20 cellular contexts compared by ENCODE assay signal in the genomic region with DNA sequence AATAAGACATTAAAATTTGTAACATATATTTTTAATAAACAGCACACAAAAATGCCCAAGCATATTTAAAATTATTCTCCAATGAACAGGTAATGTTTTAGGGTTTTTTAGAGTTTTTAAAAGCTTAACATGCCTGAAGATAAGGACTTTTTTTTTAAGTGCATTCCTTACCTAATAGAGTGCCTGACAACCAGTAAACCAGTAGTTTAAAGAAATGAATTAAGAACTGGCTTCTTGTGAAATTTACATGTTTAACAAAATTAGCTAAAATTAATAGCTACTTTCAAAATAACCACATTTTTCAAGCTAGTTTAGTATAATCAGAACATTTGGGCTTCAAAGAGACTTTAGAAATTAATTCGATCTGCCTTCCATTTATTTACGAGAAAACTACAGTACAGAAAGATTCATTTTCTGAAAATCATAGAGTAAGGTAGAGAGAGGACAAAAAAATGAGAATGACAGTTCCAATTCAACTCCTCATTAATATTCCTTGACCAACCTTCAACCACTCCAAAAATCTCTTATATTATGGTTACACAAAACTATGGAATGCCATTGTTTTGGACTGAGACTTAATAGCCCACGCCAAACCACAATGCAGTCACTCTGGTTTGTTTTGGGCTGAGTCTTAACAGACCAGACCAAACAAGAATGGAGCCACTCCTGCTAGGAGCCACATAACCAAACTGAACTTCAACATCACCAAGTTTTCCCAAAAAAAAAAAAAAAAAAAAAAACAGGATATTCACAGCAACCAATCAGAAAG. TPM values are rescaled to one million over a fixed set of nuclear protein-coding genes. Genes with fewer than 3 reads are reported as not detected.
DNase-seq lines count a peak whose midpoint lies in the region; ATAC-seq and TF ChIP-seq lines count a peak whose summit lies in the region.
"Had no signal": no experiment of that assay in that cellular context is flagged by ENCODE, and none has a peak within 500 bp of the region (broad histone marks: within the 10 kb centered on the region; RNA-seq: fewer than 3 reads in every experiment).

No MANE protein-coding gene starts in this region.

- no peak for TF ChIP-seq CTCF in cardiac fibroblast (IDR thresholded peaks at IDR 0.05; ENCODE audit: low read depth, low read length)
- TF ChIP-seq CTCF in colonic mucosa (IDR thresholded peaks at IDR 0.05), result no peak

- H3K4me3 ChIP-seq in cardiac fibroblast (replicated peaks in 1 of 2; ENCODE audit: low read depth in 2 of 2, low read length in 2 of 2), result no peak overlapping the region
- H3K4me3 ChIP-seq in colonic mucosa, result no peak overlapping the region
- H3K4me3 ChIP-seq: esophagus muscularis mucosa, pancreas, thyroid gland had no signal

- intact Hi-C loops in colonic mucosa (cut with DNase I), result no loop called here

- DNase-seq in Daoy (ENCODE audit: low read depth) (peak; percentile 69), LHCN-M2 (ENCODE audit: low read depth) (peak; percentile 67), cardiac fibroblast (ENCODE audit: low read depth in 2 of 2) (peak; percentile 78 to 81), myocyte (ENCODE audit: low read depth) (peak; percentile 24), colonic mucosa (no peak)
- no peak for DNase-seq in activated CD4-positive, CD25-positive, alpha-beta regulatory T cell treated with anti-CD3 and anti-CD28 coated beads, Interleukin-2, amount 50 U/mL, for 72 hours
- no peak for DNase-seq in activated effector memory CD4-positive, alpha-beta T cell treated with anti-CD3 and anti-CD28 coated beads, Interleukin-2, amount 50 U/mL, for 16 hours
- DNase-seq: activated CD4-positive, CD25-positive, alpha-beta regulatory T cell; activated naive CD4-positive, alpha-beta T cell treated with anti-CD3 and anti-CD28 coated beads for 36 hours; BE2C; cerebellar nuclear complex; NCI-H1105; NCI-H446; pancreas; stimulated activated CD4-positive, alpha-beta T cell treated with anti-CD3 and anti-CD28 coated beads, Interleukin-15, amount 100 ng/mL, for 24 hours; thyroid gland had no signal

- no peak overlapping the region for H3K27ac ChIP-seq in colonic mucosa
- H3K27ac ChIP-seq: esophagus muscularis mucosa, pancreas, thyroid gland had no signal

- no peaks in the 10 kb centered on the region for H3K27me3 ChIP-seq in colonic mucosa
- H3K27me3 ChIP-seq: BE2C, esophagus muscularis mucosa, pancreas, thyroid gland had no signal

- no peaks in the 10 kb centered on the region for H3K9me3 ChIP-seq in colonic mucosa
- H3K9me3 ChIP-seq: BE2C, esophagus muscularis mucosa, pancreas, thyroid gland had no signal

- ATAC-seq in HG02759 (IDR thresholded peaks at IDR 0.05; ENCODE audit: unreplicated experiment), result no peak
- ATAC-seq: HepG2, pancreas had no signal

- no peaks in the 10 kb centered on the region for H3K36me3 ChIP-seq in colonic mucosa
- H3K36me3 ChIP-seq: BE2C, esophagus muscularis mucosa, pancreas, thyroid gland had no signal

- H3K9ac ChIP-seq in colonic mucosa (ENCODE audit: low read depth in 2 of 2, low read length in 2 of 2), result no peak overlapping the region

- H3K4me1 ChIP-seq in colonic mucosa, result no peaks in the 10 kb centered on the region
- H3K4me1 ChIP-seq: BE2C, thyroid gland had no signal

RNA-seq across cellular contexts. Expression of a gene that starts 5.7 kb away (rescaled TPM):
- not detected in 2 replicates for total RNA-seq in Daoy (2014; rRNA removed; shearing (Covaris generic))
- not detected in 2 replicates for total RNA-seq in LHCN-M2 (2014; rRNA removed)
- polyA plus RNA-seq in LHCN-M2 (2012), result 0.02 TPM
- 0.10 and 1.4 TPM in 2 replicates for total RNA-seq in myocyte
- polyA plus RNA-seq in myocyte (2012), result 0.30 TPM
- total RNA-seq in colonic mucosa, result 10 to 100 TPM in 1 of 2 donors, 1 to 10 TPM in 1; 1.3 to 24.1 TPM
- total RNA-seq: activated naive CD4-positive, alpha-beta T cell treated with anti-CD3 and anti-CD28 coated beads for 36 hours; HepG2; OCI-LY7 had no signal
- polyA plus RNA-seq: HepG2 had no signal

Comparison
In these comparisons a context has a peak if more than half of its experiments do, and no peak if none do; other contexts are left out.
1. DNase-seq: peak in Daoy (single experiment), LHCN-M2 (single experiment), cardiac fibroblast (2 of 2) and myocyte (single experiment); none in activated CD4-positive, CD25-positive, alpha-beta regulatory T cell treated with anti-CD3 and anti-CD28 coated beads, Interleukin-2, amount 50 U/mL, for 72 hours (single experiment), activated effector memory CD4-positive, alpha-beta T cell treated with anti-CD3 and anti-CD28 coated beads, Interleukin-2, amount 50 U/mL, for 16 hours (single experiment) and colonic mucosa (single experiment).